Comparison of ENCODE assay signal across 14 cellular contexts in genomic region chr1:17998889-17999288, GRCh38.
DNase-seq lines count a peak whose midpoint lies in the region; ATAC-seq and TF ChIP-seq lines count a peak whose summit lies in the region.
"Had no signal": no experiment of that assay in that cellular context is flagged by ENCODE, and none has a peak within 500 bp of the region (broad histone marks: within the 10 kb centered on the region; RNA-seq: fewer than 3 reads in every experiment).

No MANE protein-coding gene starts in this region.

- DNase-seq in cardiac muscle cell (ENCODE audit: low read depth in 1 of 2, low spot score in 1 of 2) (peak in 1 of 2 donors; percentile 3), heart right ventricle (no peak), type B pancreatic cell (ENCODE audit: extremely low spot score, unreplicated experiment) (no peak), NCI-H146 treated with DMSO at 0.1 percent for 48 hours (lab: John Stamatoyannopoulos, UW; ENCODE audit: unreplicated experiment) (no peak), iPS-NIHi11 (ENCODE audit: low spot score) (no peak)
- DNase-seq: activated CD8-positive, alpha-beta T cell treated with anti-CD3 and anti-CD28 coated beads, Interleukin-2, amount 10 ng/mL, durations not matched to agents 7 days and 5 days; activated naive CD4-positive, alpha-beta T cell treated with anti-CD3 and anti-CD28 coated beads for 36 hours; midbrain; NCI-H146; stimulated activated naive CD8-positive, alpha-beta T cell treated with anti-CD3 and anti-CD28 coated beads, Interleukin-15, amount 100 ng/mL, for 72 hours had no signal

- TF ChIP-seq RAD21 in Ishikawa (IDR thresholded peaks at IDR 0.05; ENCODE audit: low read depth), result peak; percentile 4; the same call in 1 of the 2 replicates

- peaks cover 37% of the 10 kb centered on the region for H3K27me3 Mint-ChIP-seq in type B pancreatic cell

- no peaks in the 10 kb centered on the region for H3K36me3 ChIP-seq in cardiac muscle cell
- no peaks in the 10 kb centered on the region for H3K36me3 ChIP-seq in heart right ventricle

- intact Hi-C loops in heart right ventricle (cut with DNase I), result no loop called here

- H3K27me3 ChIP-seq in cardiac muscle cell (no peaks in the 10 kb centered on the region), heart right ventricle (peaks cover 0 to 39% (median 19%) of the 10 kb centered on the region in 7 donors)

- no peaks in the 10 kb centered on the region for H3K9me3 Mint-ChIP-seq in type B pancreatic cell
- H3K9me3 Mint-ChIP-seq: activated naive CD4-positive, alpha-beta T cell treated with anti-CD3 and anti-CD28 coated beads for 36 hours; stimulated activated naive CD8-positive, alpha-beta T cell treated with anti-CD3 and anti-CD28 coated beads, Interleukin-15, amount 100 ng/mL, for 72 hours had no signal

- no peak overlapping the region for H3K27ac ChIP-seq in cardiac muscle cell
- no peak overlapping the region for H3K27ac ChIP-seq in heart right ventricle

- no peaks in the 10 kb centered on the region for H3K4me1 Mint-ChIP-seq in type B pancreatic cell (ENCODE audit: unreplicated experiment)
- H3K4me1 Mint-ChIP-seq: CD14-positive monocyte; stimulated activated naive CD8-positive, alpha-beta T cell treated with anti-CD3 and anti-CD28 coated beads, Interleukin-15, amount 100 ng/mL, for 72 hours had no signal

- H3K4me3 ChIP-seq in cardiac muscle cell (no peak overlapping the region), heart right ventricle (no peak overlapping the region), WI38 (ENCODE audit: low read depth, low read length) (no peak overlapping the region)

- TF ChIP-seq CTCF in cardiac muscle cell (IDR thresholded peaks at IDR 0.05; ENCODE audit: low read depth, low read length), result peak; percentile 34
- peak in 4 of 9 donors; percentile 9 to 22 (median 20) for TF ChIP-seq CTCF in heart right ventricle (IDR thresholded peaks at IDR 0.05)
- TF ChIP-seq CTCF in WI38 (IDR thresholded peaks at IDR 0.05; ENCODE audit: low read depth, low read length), result peak; percentile 26; the same call in 1 of the 2 replicates
- peak; percentile 44 for TF ChIP-seq CTCF in type B pancreatic cell (conservative IDR thresholded peaks at IDR 0.05)

- WGBS in heart right ventricle, 2 donors, result 61 to 71% methylated on average over 6 of the region's 6 CpGs

- H3K4me1 ChIP-seq in cardiac muscle cell (ENCODE audit: low read depth) (no peaks in the 10 kb centered on the region), heart right ventricle (no peaks in the 10 kb centered on the region)

- H3K36me3 Mint-ChIP-seq in type B pancreatic cell, result no peaks in the 10 kb centered on the region
- H3K36me3 Mint-ChIP-seq: CD14-positive monocyte had no signal

- no peak overlapping the region for H3K27ac Mint-ChIP-seq in type B pancreatic cell
- H3K27ac Mint-ChIP-seq: activated CD8-positive, alpha-beta T cell treated with anti-CD3 and anti-CD28 coated beads, Interleukin-2, amount 10 ng/mL, durations not matched to agents 7 days and 5 days; activated naive CD4-positive, alpha-beta T cell treated with anti-CD3 and anti-CD28 coated beads for 36 hours; CD14-positive monocyte; stimulated activated naive CD8-positive, alpha-beta T cell treated with anti-CD3 and anti-CD28 coated beads, Interleukin-15, amount 100 ng/mL, for 72 hours had no signal

- no peaks in the 10 kb centered on the region for H3K9me3 ChIP-seq in cardiac muscle cell (ENCODE audit: low read depth)
- H3K9me3 ChIP-seq in heart right ventricle, result no peaks in the 10 kb centered on the region

- no peak for TF ChIP-seq EP300 in Ishikawa (IDR thresholded peaks at IDR 0.05; ENCODE audit: borderline replicate concordance)

- no peak overlapping the region for H3K4me3 Mint-ChIP-seq in type B pancreatic cell
- H3K4me3 Mint-ChIP-seq: activated CD8-positive, alpha-beta T cell treated with anti-CD3 and anti-CD28 coated beads, Interleukin-2, amount 10 ng/mL, durations not matched to agents 7 days and 5 days; activated naive CD4-positive, alpha-beta T cell treated with anti-CD3 and anti-CD28 coated beads for 36 hours; CD14-positive monocyte; stimulated activated naive CD8-positive, alpha-beta T cell treated with anti-CD3 and anti-CD28 coated beads, Interleukin-15, amount 100 ng/mL, for 72 hours had no signal

- no peak for ATAC-seq in heart right ventricle
- no peak for ATAC-seq in HG02973 (IDR thresholded peaks at IDR 0.05; ENCODE audit: unreplicated experiment)
- ATAC-seq: activated CD8-positive, alpha-beta T cell treated with anti-CD3 and anti-CD28 coated beads, Interleukin-2, amount 10 ng/mL, durations not matched to agents 7 days and 5 days; stimulated activated naive CD8-positive, alpha-beta T cell treated with anti-CD3 and anti-CD28 coated beads, Interleukin-15, amount 100 ng/mL, for 72 hours had no signal

TF ChIP-seq in Ishikawa, 13 proteins besides CTCF, POLR2A, EP300 and RAD21:
- no peak for TF ChIP-seq EGR1 (IDR thresholded peaks at IDR 0.05)
- TF ChIP-seq TEAD4 (IDR thresholded peaks at IDR 0.05), result no peak
- TF ChIP-seq ZBTB7A (IDR thresholded peaks at IDR 0.05; ENCODE audit: low read depth), result no peak
